ENCODE assay signal across 21 cellular contexts in genomic region chr4:15792974-15793373, GRCh38. TPM values are rescaled to one million over a fixed set of nuclear protein-coding genes. Genes with fewer than 3 reads are reported as not detected.
DNase-seq lines count a peak whose midpoint lies in the region; ATAC-seq, FAIRE-seq and TF ChIP-seq lines count a peak whose summit lies in the region.
"Had no signal": no experiment of that assay in that cellular context is flagged by ENCODE, and none has a peak within 500 bp of the region (broad histone marks: within the 10 kb centered on the region; RNA-seq: fewer than 3 reads in every experiment).

No MANE protein-coding gene starts in this region.

- H3K4me1 Mint-ChIP-seq in activated naive CD4-positive, alpha-beta T cell treated with anti-CD3 and anti-CD28 coated beads, Interleukin-2, amount 50 U/mL, for 24 hours: peaks cover 67% of the 10 kb centered on the region

- H3K9ac ChIP-seq in SU-DHL-6 (ENCODE audit: low read length): no peak overlapping the region

- no peaks in the 10 kb centered on the region for H3K9me3 ChIP-seq in SU-DHL-6 (ENCODE audit: insufficient read depth, low read length)
- H3K9me3 ChIP-seq: SJCRH30 had no signal

- H3F3A ChIP-seq in SU-DHL-6 (ENCODE audit: insufficient read depth): peaks cover 51% of the 10 kb centered on the region

- TF ChIP-seq CTCF in SU-DHL-6 (IDR thresholded peaks at IDR 0.05; ENCODE audit: insufficient read depth, low read length, poor library complexity, severe bottlenecking): no peak

- H3K4me3 Mint-ChIP-seq in activated naive CD4-positive, alpha-beta T cell treated with anti-CD3 and anti-CD28 coated beads, Interleukin-2, amount 50 U/mL, for 24 hours: no peak overlapping the region
- H3K4me3 Mint-ChIP-seq: CD8-positive, alpha-beta memory T cell; HFFc6 had no signal

- DNase-seq in activated naive CD4-positive, alpha-beta T cell treated with anti-CD3 and anti-CD28 coated beads, Interleukin-2, amount 50 U/mL, for 72 hours (ENCODE audit: low spot score in 2 of 2): no peak
- no peak for DNase-seq in HEK293T (ENCODE audit: extremely low spot score)
- DNase-seq in left ventricle myocardium superior: no peak
- DNase-seq in superior temporal gyrus (ENCODE audit: extremely low spot score): no peak
- DNase-seq in RCC 7860 (ENCODE audit: low spot score): no peak
- DNase-seq: ACHN; C1 segment of cervical spinal cord; CD8-positive, alpha-beta memory T cell; GDM1; HFFc6; NCI-H1092 treated with DMSO at 0.1 percent for 48 hours; NCI-H146; NCI-H2081; NCI-H2171 treated with DMSO at 0.1 percent for 48 hours; NCI-H774; RPMI8226; SJCRH30 had no signal

- H2AFZ ChIP-seq in SU-DHL-6 (ENCODE audit: low read depth, low read length, severe bottlenecking): no peak overlapping the region

- ATAC-seq in activated naive CD4-positive, alpha-beta T cell treated with anti-CD3 and anti-CD28 coated beads, Interleukin-2, amount 50 U/mL, for 72 hours: no peak
- peak; percentile 72 for ATAC-seq in left ventricle myocardium superior

- peak overlapping the region; percentile 90 for H3K4me2 ChIP-seq in SU-DHL-6 (ENCODE audit: low read depth, low read length, poor library complexity, severe bottlenecking)

- H3K27me3 Mint-ChIP-seq in activated naive CD4-positive, alpha-beta T cell treated with anti-CD3 and anti-CD28 coated beads, Interleukin-2, amount 50 U/mL, for 24 hours: no peaks in the 10 kb centered on the region

- no peaks in the 10 kb centered on the region for H4K20me1 ChIP-seq in SU-DHL-6 (ENCODE audit: low read depth, low read length)

- no peaks in the 10 kb centered on the region for H3K9me3 Mint-ChIP-seq in activated naive CD4-positive, alpha-beta T cell treated with anti-CD3 and anti-CD28 coated beads, Interleukin-2, amount 50 U/mL, for 24 hours
- no peaks in the 10 kb centered on the region for H3K9me3 Mint-ChIP-seq in activated naive CD4-positive, alpha-beta T cell treated with anti-CD3 and anti-CD28 coated beads, Interleukin-2, amount 50 U/mL, for 72 hours
- H3K9me3 Mint-ChIP-seq: CD8-positive, alpha-beta memory T cell; HFFc6 had no signal

- CTCF ChIA-PET in HEK293T (lab: Yijun Ruan, JAX): interaction anchor here (0.9 to 1.3 kb wide), 2 partner anchors 75 to 163 kb away, joined by 3 read pairs; no protein-coding TSS in a partner anchor

- peak overlapping the region; percentile 96 for H3K27ac ChIP-seq in SU-DHL-6 (ENCODE audit: low read depth, low read length)
- H3K27ac ChIP-seq: SJCRH30 had no signal

- peak overlapping the region; percentile 85 for H3K27ac Mint-ChIP-seq in activated naive CD4-positive, alpha-beta T cell treated with anti-CD3 and anti-CD28 coated beads, Interleukin-2, amount 50 U/mL, for 24 hours
- H3K27ac Mint-ChIP-seq in activated naive CD4-positive, alpha-beta T cell treated with anti-CD3 and anti-CD28 coated beads, Interleukin-2, amount 50 U/mL, for 72 hours: no peak overlapping the region
- H3K27ac Mint-ChIP-seq: CD8-positive, alpha-beta memory T cell; HFFc6 had no signal

- peaks cover 11% of the 10 kb centered on the region for H3K36me3 ChIP-seq in SU-DHL-6 (ENCODE audit: low read length)
- H3K36me3 ChIP-seq: SJCRH30 had no signal

- POLR2A ChIA-PET in HEK293T (lab: Yijun Ruan, JAX): no interaction called here

- no peaks in the 10 kb centered on the region for H3K9me2 ChIP-seq in SU-DHL-6 (replicated peaks; ENCODE audit: insufficient read depth, low read length)

- H3K36me3 Mint-ChIP-seq in activated naive CD4-positive, alpha-beta T cell treated with anti-CD3 and anti-CD28 coated beads, Interleukin-2, amount 50 U/mL, for 24 hours: peaks cover 15% of the 10 kb centered on the region
- H3K36me3 Mint-ChIP-seq in activated naive CD4-positive, alpha-beta T cell treated with anti-CD3 and anti-CD28 coated beads, Interleukin-2, amount 50 U/mL, for 72 hours: peaks cover 5 to 16% of the 10 kb centered on the region in 2 donors

- peaks cover 75% of the 10 kb centered on the region for H3K79me2 ChIP-seq in SU-DHL-6 (ENCODE audit: insufficient read depth, low read length)

- H3K4me3 ChIP-seq in SU-DHL-6 (ENCODE audit: insufficient read depth, low read length, poor library complexity, severe bottlenecking): no peak overlapping the region
- H3K4me3 ChIP-seq: SJCRH30 had no signal

- intact Hi-C loops in left ventricle myocardium superior (cut with micrococcal nuclease): no loop called here

- no peaks in the 10 kb centered on the region for H3K27me3 ChIP-seq in SU-DHL-6 (ENCODE audit: low read length)
- H3K27me3 ChIP-seq: SJCRH30 had no signal

- no peak for FAIRE-seq in RCC 7860 (lab: Jason Lieb, UNC)
- FAIRE-seq: H54 had no signal

TF ChIP-seq in HEK293T, 16 proteins besides CTCF, POLR2A, EP300 and RAD21:
- 0 out of 2 replicates have a peak, but pooled peaks have one; percentile 11 for TF ChIP-seq PKNOX1 (IDR thresholded peaks at IDR 0.05)
- TF ChIP-seq BHLHE40 (IDR thresholded peaks at IDR 0.05; ENCODE audit: borderline replicate concordance): no peak

RNA-seq across cellular contexts. Expression of gene CD38, which starts 14.8 kb away (rescaled TPM):
- 10 to 100 TPM; 10.7 to 32.8 TPM for total RNA-seq in activated naive CD4-positive, alpha-beta T cell treated with anti-CD3 and anti-CD28 coated beads, Interleukin-2, amount 50 U/mL, for 72 hours
- total RNA-seq in left ventricle myocardium superior: 1.7 TPM
- total RNA-seq: LHCN-M2 had no signal
